13 cellular contexts compared by ENCODE assay signal in the genomic region with DNA sequence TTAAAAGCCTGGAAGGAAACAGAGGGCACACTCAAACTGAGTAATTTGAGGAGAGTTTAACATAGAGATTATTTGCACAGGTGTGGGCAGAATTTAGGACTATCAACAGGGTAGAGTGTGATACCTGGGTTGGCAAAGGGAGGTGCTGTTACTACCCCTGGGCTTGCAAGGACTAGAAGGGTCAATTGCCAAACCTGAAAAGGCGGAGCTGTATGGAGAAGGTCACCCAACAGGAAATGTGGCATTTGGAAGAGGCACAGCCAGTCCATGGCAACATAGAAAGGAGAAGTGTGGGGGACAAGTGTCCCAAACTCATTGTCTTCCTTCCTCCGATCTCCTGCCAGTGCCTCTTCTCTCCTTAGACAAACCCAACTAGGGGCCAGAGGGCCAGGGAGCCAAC. TPM values are rescaled to one million over a fixed set of nuclear protein-coding genes. Genes with fewer than 3 reads are reported as not detected.
DNase-seq lines count a peak whose midpoint lies in the region; ATAC-seq and TF ChIP-seq lines count a peak whose summit lies in the region.
"Had no signal": no experiment of that assay in that cellular context is flagged by ENCODE, and none has a peak within 500 bp of the region (broad histone marks: within the 10 kb centered on the region; RNA-seq: fewer than 3 reads in every experiment).

No MANE protein-coding gene starts in this region.

- H3K4me1 Mint-ChIP-seq in WTC11 (peaks cover 43% of the 10 kb centered on the region), nephron (peaks cover 64% of the 10 kb centered on the region)
- peaks cover 4% of the 10 kb centered on the region for H3K4me1 Mint-ChIP-seq in T-helper 2 cell treated with Interferon-gamma antibody and Interleukin-4, amounts not matched to agents 5 μg/mL and 100 μg/mL, for 36 hours (ENCODE audit: low read depth)

- H3K9me3 Mint-ChIP-seq in WTC11 = peaks cover 5% of the 10 kb centered on the region
- no peaks in the 10 kb centered on the region for H3K9me3 Mint-ChIP-seq in nephron
- H3K9me3 Mint-ChIP-seq in T-helper 2 cell treated with Interferon-gamma antibody and Interleukin-4, amounts not matched to agents 5 μg/mL and 100 μg/mL, for 36 hours = peaks cover 12% of the 10 kb centered on the region

- peak; percentile 44; the same call in 1 of the 2 replicates for ATAC-seq in WTC11

- POLR2A ChIA-PET in WTC11 (lab: Charles Lee) = no interaction called here

- TF ChIP-seq CTCF in C4-2B (conservative IDR thresholded peaks at IDR 0.05) = no peak; the same call in 1 of the 2 replicates
- no peak for TF ChIP-seq CTCF in WTC11 (IDR thresholded peaks at IDR 0.05)
- no peak for TF ChIP-seq CTCF in nephron (IDR thresholded peaks at IDR 0.05; ENCODE audit: unreplicated experiment in 3 of 3)

- DNase-seq in MV-4-11 (lab: John Stamatoyannopoulos, UW) (peak; percentile 68), WTC11 (ENCODE audit: low spot score) (no peak), HK-2 (ENCODE audit: unreplicated experiment) (no peak), ecto neural progenitor cell (ENCODE audit: low spot score) (no peak)
- DNase-seq in T-helper 2 cell treated with Interferon-gamma antibody and Interleukin-4, amounts not matched to agents 5 μg/mL and 100 μg/mL, for 36 hours (ENCODE audit: low spot score) = no peak
- no peak for DNase-seq in stimulated activated CD4-positive, alpha-beta T cell treated with anti-CD3 and anti-CD28 coated beads, Interleukin-2, amount 100 ng/mL, for 48 hours
- DNase-seq: activated CD4-positive, CD25-positive, alpha-beta regulatory T cell treated with anti-CD3 and anti-CD28 coated beads, Interleukin-2, amount 50 U/mL, for 72 hours; activated naive CD8-positive, alpha-beta T cell treated with anti-CD3 and anti-CD28 coated beads, Interleukin-2, amount 10 ng/mL, durations not matched to agents 7 days and 5 days; DMS79 treated with DMSO at 0.1 percent for 48 hours; NCI-H1436 treated with DMSO at 0.1 percent for 48 hours; trophoblast cell had no signal

- H3K4me3 Mint-ChIP-seq in WTC11 = no peak overlapping the region
- H3K4me3 Mint-ChIP-seq in nephron = peak overlapping the region in 1 of 3 experiments; percentile 4
- no peak overlapping the region for H3K4me3 Mint-ChIP-seq in T-helper 2 cell treated with Interferon-gamma antibody and Interleukin-4, amounts not matched to agents 5 μg/mL and 100 μg/mL, for 36 hours
- H3K4me3 Mint-ChIP-seq: activated naive CD8-positive, alpha-beta T cell treated with anti-CD3 and anti-CD28 coated beads, Interleukin-2, amount 10 ng/mL, durations not matched to agents 7 days and 5 days had no signal

- CTCF ChIA-PET in WTC11 (lab: Charles Lee) = interaction anchor here (0.5 kb wide), 1 partner anchor 204 kb away, joined by 4 read pairs; no protein-coding TSS in a partner anchor

- no peaks in the 10 kb centered on the region for H3K27me3 Mint-ChIP-seq in WTC11 (ENCODE audit: low read depth)
- H3K27me3 Mint-ChIP-seq in nephron (ENCODE audit: low read depth) = peaks cover 16% of the 10 kb centered on the region
- H3K27me3 Mint-ChIP-seq in T-helper 2 cell treated with Interferon-gamma antibody and Interleukin-4, amounts not matched to agents 5 μg/mL and 100 μg/mL, for 36 hours (ENCODE audit: low read depth) = peaks cover 49% of the 10 kb centered on the region

- H3K27ac ChIP-seq in C4-2B = peak overlapping the region; percentile 37

- H3K27ac Mint-ChIP-seq in WTC11 = no peak overlapping the region
- H3K27ac Mint-ChIP-seq in nephron = peak overlapping the region; percentile 56 to 92 (median 75)
- H3K27ac Mint-ChIP-seq in T-helper 2 cell treated with Interferon-gamma antibody and Interleukin-4, amounts not matched to agents 5 μg/mL and 100 μg/mL, for 36 hours = no peak overlapping the region
- H3K27ac Mint-ChIP-seq: activated naive CD8-positive, alpha-beta T cell treated with anti-CD3 and anti-CD28 coated beads, Interleukin-2, amount 10 ng/mL, durations not matched to agents 7 days and 5 days had no signal

- H3K36me3 Mint-ChIP-seq in WTC11 (no peaks in the 10 kb centered on the region), nephron (ENCODE audit: low read depth) (no peaks in the 10 kb centered on the region)
- no peaks in the 10 kb centered on the region for H3K36me3 Mint-ChIP-seq in T-helper 2 cell treated with Interferon-gamma antibody and Interleukin-4, amounts not matched to agents 5 μg/mL and 100 μg/mL, for 36 hours (ENCODE audit: low read depth)
- H3K36me3 Mint-ChIP-seq: activated naive CD8-positive, alpha-beta T cell treated with anti-CD3 and anti-CD28 coated beads, Interleukin-2, amount 10 ng/mL, durations not matched to agents 7 days and 5 days had no signal

TF ChIP-seq in WTC11, 78 proteins besides CTCF, POLR2A, EP300 and RAD21:
- TF ChIP-seq JAZF1 (CRISPR knock-in tag; IDR thresholded peaks at IDR 0.05) (no peak), ZNF416 (CRISPR knock-in tag; IDR thresholded peaks at IDR 0.05) (no peak), ZNF232 (CRISPR knock-in tag; IDR thresholded peaks at IDR 0.05) (no peak), FOXJ3 (CRISPR knock-in tag; IDR thresholded peaks at IDR 0.05; ENCODE audit: borderline replicate concordance) (no peak), SOX15 (CRISPR knock-in tag; IDR thresholded peaks at IDR 0.05) (no peak), HMGA2 (CRISPR knock-in tag; IDR thresholded peaks at IDR 0.05) (no peak), CBFB (CRISPR knock-in tag; IDR thresholded peaks at IDR 0.05; ENCODE audit: low read depth) (no peak), FOXK1 (CRISPR knock-in tag; IDR thresholded peaks at IDR 0.05) (no peak), ZNF425 (CRISPR knock-in tag; conservative IDR thresholded peaks at IDR 0.05) (no peak), ERG (CRISPR knock-in tag; IDR thresholded peaks at IDR 0.05) (no peak), GABPB1 (CRISPR knock-in tag; IDR thresholded peaks at IDR 0.05) (no peak), ATF1 (CRISPR knock-in tag; IDR thresholded peaks at IDR 0.05) (no peak), ZNF121 (CRISPR knock-in tag; IDR thresholded peaks at IDR 0.05) (no peak)
- TF ChIP-seq, protein P1, sequence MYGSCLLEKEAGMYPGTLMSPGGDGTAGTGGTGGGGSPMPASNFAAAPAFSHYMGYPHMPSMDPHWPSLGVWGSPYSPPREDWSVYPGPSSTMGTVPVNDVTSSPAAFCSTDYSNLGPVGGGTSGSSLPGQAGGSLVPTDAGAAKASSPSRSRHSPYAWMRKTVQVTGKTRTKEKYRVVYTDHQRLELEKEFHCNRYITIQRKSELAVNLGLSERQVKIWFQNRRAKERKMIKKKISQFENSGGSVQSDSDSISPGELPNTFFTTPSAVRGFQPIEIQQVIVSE (CRISPR knock-in tag; IDR thresholded peaks at IDR 0.05; ENCODE audit: borderline replicate concordance) = no peak
TF ChIP-seq in WTC11: peak in this region for 0.

RNA-seq across cellular contexts. Expression of gene MED13L, which starts 21.6 kb away (rescaled TPM):
- total RNA-seq in WTC11 (2021) = 53.3 to 80.5 TPM (median 55.5 TPM) in 3 replicates

Comparison
In these comparisons a context has a peak if more than half of its experiments do, and no peak if none do; other contexts are left out.
1. H3K27ac Mint-ChIP-seq: peak in nephron (3 of 3); none in WTC11 (single experiment) and T-helper 2 cell treated with Interferon-gamma antibody and Interleukin-4, amounts not matched to agents 5 μg/mL and 100 μg/mL, for 36 hours (single experiment).